In genomic region chr6:43623880-43624785, GRCh38 we compare ENCODE assay signal across 27 cellular contexts. TPM values are rescaled to one million over a fixed set of nuclear protein-coding genes. Genes with fewer than 3 reads are reported as not detected.
DNase-seq lines count a peak whose midpoint lies in the region; ATAC-seq and TF ChIP-seq lines count a peak whose summit lies in the region.
"Had no signal": no experiment of that assay in that cellular context is flagged by ENCODE, and none has a peak within 500 bp of the region (broad histone marks: within the 10 kb centered on the region; RNA-seq: fewer than 3 reads in every experiment).

No MANE protein-coding gene starts in this region.

- H3K9me3 ChIP-seq in trophoblast cell (ENCODE audit: insufficient read depth, low read depth, low read length) (no peaks in the 10 kb centered on the region), SK-N-SH (no peaks in the 10 kb centered on the region)
- H3K9me3 ChIP-seq: esophagus muscularis mucosa, upper lobe of right lung had no signal

- H3K18ac ChIP-seq in trophoblast cell (ENCODE audit: low read length) = no peak overlapping the region

- peaks cover 0 to 9% of the 10 kb centered on the region in 2 experiments for H3K4me1 ChIP-seq in trophoblast cell (ENCODE audit: control insufficient read depth in 1 of 2, insufficient read depth in 2 of 2, low read length in 2 of 2)
- peaks cover 5 to 17% of the 10 kb centered on the region in 2 experiments for H3K4me1 ChIP-seq in SK-N-SH (ENCODE audit: control insufficient read depth in 1 of 2, insufficient read depth in 2 of 2, low read depth in 1 of 2, low read length in 1 of 2)

- H3K27me3 Mint-ChIP-seq in activated T-cell treated with anti-CD3 and anti-CD28 coated beads, Interleukin-2, amount 50 U/mL, for 72 hours (ENCODE audit: low read depth) = no peaks in the 10 kb centered on the region
- H3K27me3 Mint-ChIP-seq in T-cell = no peaks in the 10 kb centered on the region
- H3K27me3 Mint-ChIP-seq: activated CD4-positive, alpha-beta memory T cell treated with anti-CD3 and anti-CD28 coated beads, Interleukin-2, amount 10 ng/mL, durations not matched to agents 7 days and 5 days; activated naive CD8-positive, alpha-beta T cell; CD8-positive, alpha-beta memory T cell; progenitor cell of endocrine pancreas had no signal

- no peak overlapping the region for H2BK5ac ChIP-seq in trophoblast cell (ENCODE audit: low read depth, low read length, poor library complexity)

- H3K9ac ChIP-seq in trophoblast cell (ENCODE audit: low read length) (no peak overlapping the region), SK-N-SH (no peak overlapping the region)

- H3K14ac ChIP-seq in trophoblast cell (ENCODE audit: low read length) = no peak overlapping the region

- no peak overlapping the region for H2BK120ac ChIP-seq in trophoblast cell (ENCODE audit: insufficient read depth, low read length, poor library complexity)

- no peak overlapping the region for H4K91ac ChIP-seq in trophoblast cell (ENCODE audit: low read depth, low read length)

- no peak overlapping the region for H3K4ac ChIP-seq in trophoblast cell (ENCODE audit: low read depth, low read length)

- H3K4me2 ChIP-seq in trophoblast cell (ENCODE audit: low read length) (no peak overlapping the region), SK-N-SH (no peak overlapping the region)

- H3K36me3 ChIP-seq in trophoblast cell (ENCODE audit: control insufficient read depth in 1 of 2, insufficient read depth in 2 of 2, low read length in 2 of 2) = peaks cover 49 to 58% of the 10 kb centered on the region in 2 experiments
- peaks cover 63 to 64% of the 10 kb centered on the region in 2 experiments for H3K36me3 ChIP-seq in SK-N-SH (replicated peaks in 1 of 2; ENCODE audit: control insufficient read depth in 1 of 2, insufficient read depth in 2 of 2, low read length in 1 of 2)

- H3K23ac ChIP-seq in trophoblast cell (ENCODE audit: low read length) = no peak overlapping the region

- no peak for TF ChIP-seq EP300 in SK-N-SH (IDR thresholded peaks at IDR 0.05; ENCODE audit: borderline replicate concordance in 1 of 2, low read depth in 1 of 2, low read length in 1 of 2)

- H3K27ac ChIP-seq in coronary artery (no peak overlapping the region), trophoblast cell (ENCODE audit: low read depth, low read length) (no peak overlapping the region), SK-N-SH (ENCODE audit: low read depth in 2 of 2, low read length in 1 of 2) (no peak overlapping the region; a peak in 1 of 4 replicates)
- H3K27ac ChIP-seq: esophagus muscularis mucosa, upper lobe of right lung had no signal

- H3K79me2 ChIP-seq in trophoblast cell (ENCODE audit: control insufficient read depth, insufficient read depth, low read length, poor library complexity) (peaks cover 8% of the 10 kb centered on the region), SK-N-SH (ENCODE audit: insufficient read depth) (peaks cover 40% of the 10 kb centered on the region)

- peaks cover 20% of the 10 kb centered on the region for H3F3A ChIP-seq in SK-N-SH (replicated peaks; ENCODE audit: insufficient read depth)

- TF ChIP-seq CTCF in coronary artery (IDR thresholded peaks at IDR 0.05) (no peak), SK-N-SH (IDR thresholded peaks at IDR 0.05) (no peak)

- H3K4me3 Mint-ChIP-seq in activated T-cell treated with anti-CD3 and anti-CD28 coated beads, Interleukin-2, amount 50 U/mL, for 72 hours = no peak overlapping the region
- no peak overlapping the region for H3K4me3 Mint-ChIP-seq in T-cell
- H3K4me3 Mint-ChIP-seq: activated CD4-positive, alpha-beta memory T cell treated with anti-CD3 and anti-CD28 coated beads, Interleukin-2, amount 10 ng/mL, durations not matched to agents 7 days and 5 days; activated naive CD8-positive, alpha-beta T cell; activated T-cell treated with anti-CD3 and anti-CD28 coated beads, Interleukin-2, amount 50 U/mL, for 4 hours; nephron progenitor cell had no signal

- no peak for DNase-seq in activated T-cell treated with anti-CD3 and anti-CD28 coated beads, Interleukin-2, amount 50 U/mL, for 72 hours
- DNase-seq in activated T-cell treated with anti-CD3 and anti-CD28 coated beads, Interleukin-2, amount 50 U/mL, for 48 hours = no peak
- DNase-seq in T-cell = no peak
- DNase-seq in coronary artery (ENCODE audit: low spot score) = peak; percentile 45
- no peak for DNase-seq in trophoblast cell
- DNase-seq in SK-N-SH = no peak
- no peak for DNase-seq in NAMALWA (ENCODE audit: low spot score)
- no peak for DNase-seq in COLO668 (lab: John Stamatoyannopoulos, UW; ENCODE audit: unreplicated experiment)
- DNase-seq: activated CD4-positive, alpha-beta memory T cell treated with anti-CD3 and anti-CD28 coated beads, Interleukin-2, amount 10 ng/mL, durations not matched to agents 7 days and 5 days; activated T-cell treated with anti-CD3 and anti-CD28 coated beads, Interleukin-2, amount 50 U/mL, for 4 hours; CD8-positive, alpha-beta memory T cell; effector memory CD4-positive, alpha-beta T cell; foreskin melanocyte; GDM1; Karpas-422; mesendoderm; NCI-H1694; NCI-H2171 treated with DMSO at 0.1 percent for 48 hours; NCI-H524; nephron progenitor cell; PC-3; Right ventricle myocardium superior; stimulated activated CD8-positive, alpha-beta memory T cell treated with anti-CD3 and anti-CD28 coated beads, Interleukin-4, amount 100 ng/mL, for 48 hours; upper lobe of right lung had no signal

- no CpG with 5 or more reads among the region's 12 CpGs for WGBS in trophoblast cell (ENCODE audit: extremely low coverage, insufficient coverage, insufficient read length)
- 96% methylated on average over 7 of the region's 12 CpGs for WGBS in SK-N-SH (ENCODE audit: low lambda C conversion rate)

- H3K9me3 Mint-ChIP-seq in activated T-cell treated with anti-CD3 and anti-CD28 coated beads, Interleukin-2, amount 50 U/mL, for 72 hours = no peaks in the 10 kb centered on the region
- no peaks in the 10 kb centered on the region for H3K9me3 Mint-ChIP-seq in T-cell
- H3K9me3 Mint-ChIP-seq: activated CD4-positive, alpha-beta memory T cell treated with anti-CD3 and anti-CD28 coated beads, Interleukin-2, amount 10 ng/mL, durations not matched to agents 7 days and 5 days; activated T-cell treated with anti-CD3 and anti-CD28 coated beads, Interleukin-2, amount 50 U/mL, for 4 hours; CD8-positive, alpha-beta memory T cell; nephron progenitor cell had no signal

- no peaks in the 10 kb centered on the region for H3K9me2 ChIP-seq in SK-N-SH

- TF ChIP-seq RAD21 in SK-N-SH (IDR thresholded peaks at IDR 0.05; ENCODE audit: low read length) = no peak

- POLR2A ChIA-PET in T-cell (lab: Charles Lee) (no interaction called here), SK-N-SH (lab: Yijun Ruan, JAX) (no interaction called here)

- peaks cover 7% of the 10 kb centered on the region for H3K79me1 ChIP-seq in trophoblast cell (ENCODE audit: low read length)

- no peak overlapping the region for H2AK5ac ChIP-seq in trophoblast cell (ENCODE audit: low read length)

- no peak for ATAC-seq in activated T-cell treated with anti-CD3 and anti-CD28 coated beads, Interleukin-2, amount 50 U/mL, for 72 hours (replicated peaks in 1 of 2)
- ATAC-seq in T-cell (replicated peaks in 1 of 4) = no peak
- ATAC-seq: activated T-cell treated with anti-CD3 and anti-CD28 coated beads, Interleukin-2, amount 50 U/mL, for 4 hours; PC-3; upper lobe of right lung had no signal

- no peak overlapping the region for H4K8ac ChIP-seq in trophoblast cell (ENCODE audit: low read depth, low read length)

- H2AFZ ChIP-seq in trophoblast cell (ENCODE audit: insufficient read depth, low read length, poor library complexity) (no peak overlapping the region), SK-N-SH (ENCODE audit: low read depth) (no peak overlapping the region)

- CTCF ChIA-PET in T-cell (lab: Charles Lee) = interaction anchor here in 1 of 2 donors (0.7 kb wide), 1 partner anchor 94 kb away, joined by 4 read pairs; no protein-coding TSS in a partner anchor
- CTCF ChIA-PET in SK-N-SH (lab: Yijun Ruan, JAX) = interaction anchor here (1.0 to 2.2 kb wide), 2 partner anchors 13 to 16 kb away, joined by 3 to 11 read pairs; no protein-coding TSS in a partner anchor

- H4K12ac ChIP-seq in trophoblast cell (ENCODE audit: low read depth, low read length) = peak overlapping the region; percentile 19

- H3K27me3 ChIP-seq in trophoblast cell (ENCODE audit: insufficient read depth, low read length) (no peaks in the 10 kb centered on the region), SK-N-SH (ENCODE audit: insufficient read depth) (no peaks in the 10 kb centered on the region)
- H3K27me3 ChIP-seq: esophagus muscularis mucosa, upper lobe of right lung had no signal

- no peak overlapping the region for H3K4me3 ChIP-seq in coronary artery
- H3K4me3 ChIP-seq in trophoblast cell (ENCODE audit: low read depth, low read length) = no peak overlapping the region
- H3K4me3 ChIP-seq in SK-N-SH (ENCODE audit: low read depth in 2 of 2, low read length in 1 of 2) = no peak overlapping the region
- H3K4me3 ChIP-seq: esophagus muscularis mucosa, upper lobe of right lung had no signal

- H3K27ac Mint-ChIP-seq in activated T-cell treated with anti-CD3 and anti-CD28 coated beads, Interleukin-2, amount 50 U/mL, for 72 hours = peak overlapping the region; percentile 25
- H3K27ac Mint-ChIP-seq in T-cell = peak overlapping the region; percentile 48 to 65
- H3K27ac Mint-ChIP-seq: activated CD4-positive, alpha-beta memory T cell treated with anti-CD3 and anti-CD28 coated beads, Interleukin-2, amount 10 ng/mL, durations not matched to agents 7 days and 5 days; activated naive CD8-positive, alpha-beta T cell; progenitor cell of endocrine pancreas had no signal

- peaks cover 27 to 38% of the 10 kb centered on the region in 2 donors for H3K36me3 Mint-ChIP-seq in activated T-cell treated with anti-CD3 and anti-CD28 coated beads, Interleukin-2, amount 50 U/mL, for 72 hours (ENCODE audit: insufficient read depth in 2 of 2)
- peaks cover 41% of the 10 kb centered on the region for H3K36me3 Mint-ChIP-seq in T-cell

- peaks cover 28% of the 10 kb centered on the region for H3K4me1 Mint-ChIP-seq in activated T-cell treated with anti-CD3 and anti-CD28 coated beads, Interleukin-2, amount 50 U/mL, for 72 hours (ENCODE audit: low read depth)
- peaks cover 20 to 27% (median 27%) of the 10 kb centered on the region in 3 donors for H3K4me1 Mint-ChIP-seq in T-cell

- no peaks in the 10 kb centered on the region for H4K20me1 ChIP-seq in SK-N-SH (ENCODE audit: insufficient read depth)

- H2BK12ac ChIP-seq in trophoblast cell (ENCODE audit: low read length) = no peak overlapping the region

RNA-seq across cellular contexts. Expression of gene GTPBP2, which starts 4.9 kb away (rescaled TPM):
- total RNA-seq in activated T-cell treated with anti-CD3 and anti-CD28 coated beads, Interleukin-2, amount 50 U/mL, for 72 hours = 100 to 1,000 TPM in 1 of 2 donors, 10 to 100 TPM in 1; 99.0 to 137 TPM
- total RNA-seq in T-cell = 10 to 100 TPM; 58.4 to 87.0 (median 75.2) TPM
- polyA plus RNA-seq in trophoblast cell (2013) = 55.6 and 59.2 TPM in 2 replicates
- 83.7 and 124 TPM in 2 replicates for polyA plus RNA-seq in SK-N-SH (2012; rRNA removed)
- polyA plus RNA-seq in SK-N-SH (2012; cell fraction: cytosol; rRNA removed) = 27.8 and 39.2 TPM in 2 replicates
- 377 and 528 TPM in 2 replicates for polyA plus RNA-seq in SK-N-SH (2012; cell fraction: nucleus; rRNA removed)

RNA-seq across cellular contexts. Expression of gene MAD2L1BP, which starts 11.5 kb away (rescaled TPM):
- 10 to 100 TPM; 40.4 to 41.3 TPM for total RNA-seq in activated T-cell treated with anti-CD3 and anti-CD28 coated beads, Interleukin-2, amount 50 U/mL, for 72 hours
- total RNA-seq in T-cell = 10 to 100 TPM; 16.6 to 32.1 (median 28.9) TPM
- 20.6 and 21.2 TPM in 2 replicates for polyA plus RNA-seq in trophoblast cell (2013)
- polyA plus RNA-seq in SK-N-SH (2012; rRNA removed) = 30.9 and 42.2 TPM in 2 replicates
- 28.5 and 34.8 TPM in 2 replicates for polyA plus RNA-seq in SK-N-SH (2012; cell fraction: cytosol; rRNA removed)
- 30.3 and 35.5 TPM in 2 replicates for polyA plus RNA-seq in SK-N-SH (2012; cell fraction: nucleus; rRNA removed)

RNA-seq across cellular contexts. Expression of gene RSPH9, which starts 20.7 kb away (rescaled TPM):
- total RNA-seq in activated T-cell treated with anti-CD3 and anti-CD28 coated beads, Interleukin-2, amount 50 U/mL, for 72 hours = under 1 TPM in 1 of 2 donors, not detected in 1; 0.12 TPM
- not detected for total RNA-seq in T-cell
- polyA plus RNA-seq in trophoblast cell (2013) = 0.19 and 0.23 TPM in 2 replicates
- 0.05 and 0.06 TPM in 2 replicates for polyA plus RNA-seq in SK-N-SH (2012; rRNA removed)
- 0.05 and 0.06 TPM in 2 replicates for polyA plus RNA-seq in SK-N-SH (2012; cell fraction: cytosol; rRNA removed)
- polyA plus RNA-seq in SK-N-SH (2012; cell fraction: nucleus; rRNA removed) = 0.07 and 0.11 TPM in 2 replicates
- total RNA-seq: activated CD4-positive, alpha-beta memory T cell treated with anti-CD3 and anti-CD28 coated beads, Interleukin-2, amount 10 ng/mL, durations not matched to agents 7 days and 5 days; activated T-cell treated with anti-CD3 and anti-CD28 coated beads, Interleukin-2, amount 50 U/mL, for 4 hours; CD8-positive, alpha-beta memory T cell; PC-3 had no signal

RNA-seq across cellular contexts. Expression of gene POLH, which starts 48.1 kb away (rescaled TPM):
- total RNA-seq in activated T-cell treated with anti-CD3 and anti-CD28 coated beads, Interleukin-2, amount 50 U/mL, for 72 hours = 10 to 100 TPM; 34.8 to 37.3 TPM
- total RNA-seq in T-cell = 10 to 100 TPM; 14.4 to 38.5 (median 25.6) TPM
- 11.2 and 12.6 TPM in 2 replicates for polyA plus RNA-seq in trophoblast cell (2013)
- 11.5 and 18.8 TPM in 2 replicates for polyA plus RNA-seq in SK-N-SH (2012; rRNA removed)
- polyA plus RNA-seq in SK-N-SH (2012; cell fraction: cytosol; rRNA removed) = 12.8 and 12.9 TPM in 2 replicates
- polyA plus RNA-seq in SK-N-SH (2012; cell fraction: nucleus; rRNA removed) = 14.0 and 18.3 TPM in 2 replicates

RNA-seq across cellular contexts. Expression of gene XPO5, which starts 48.3 kb away (rescaled TPM):
- total RNA-seq in activated T-cell treated with anti-CD3 and anti-CD28 coated beads, Interleukin-2, amount 50 U/mL, for 72 hours = 100 to 1,000 TPM; 104 to 150 TPM
- 10 to 100 TPM; 48.2 to 51.4 (median 50.3) TPM for total RNA-seq in T-cell
- 27.8 and 30.9 TPM in 2 replicates for polyA plus RNA-seq in trophoblast cell (2013)
- polyA plus RNA-seq in SK-N-SH (2012; rRNA removed) = 29.5 and 39.2 TPM in 2 replicates
- polyA plus RNA-seq in SK-N-SH (2012; cell fraction: cytosol; rRNA removed) = 24.0 and 26.7 TPM in 2 replicates
- polyA plus RNA-seq in SK-N-SH (2012; cell fraction: nucleus; rRNA removed) = 66.5 and 92.9 TPM in 2 replicates
